ENCODE assay signal across 13 cellular contexts in the genomic region with DNA sequence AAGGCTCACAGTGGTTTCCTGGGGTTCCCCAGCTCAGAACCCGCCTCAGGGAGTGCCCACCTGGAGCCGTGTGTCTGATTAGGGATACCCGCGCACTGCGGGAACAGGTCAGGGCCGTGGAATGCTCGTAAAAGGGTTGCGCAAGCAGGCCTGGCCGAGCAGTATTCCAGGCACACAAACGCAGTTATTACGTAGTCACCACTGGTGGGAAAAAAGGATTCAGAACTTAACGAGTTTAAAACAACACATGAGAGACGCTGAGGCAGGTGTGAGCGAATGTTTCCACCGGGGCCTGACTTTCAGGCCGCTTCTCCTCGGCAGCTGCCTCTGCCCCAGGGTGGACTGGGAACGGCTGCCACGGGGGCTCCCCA. TPM values are rescaled to one million over a fixed set of nuclear protein-coding genes. Genes with fewer than 3 reads are reported as not detected.
A peak's percentile ranks its signal among the peaks of the same experiment; 100 is the strongest.
DNase-seq lines count a peak whose midpoint lies in the region; FAIRE-seq and TF ChIP-seq lines count a peak whose summit lies in the region.
"Had no signal": no experiment of that assay in that cellular context is flagged by ENCODE, and none has a peak within 500 bp of the region (broad histone marks: within the 10 kb centered on the region; RNA-seq: fewer than 3 reads in every experiment).

No MANE protein-coding gene starts in this region.

- no peak overlapping the region for H3K4me3 ChIP-seq in H1 (ENCODE audit: extremely low read depth in 1 of 4, insufficient read depth in 2 of 4, low read depth in 3 of 4, low read length in 4 of 4)
- H3K4me3 ChIP-seq: heart left ventricle had no signal

- H3K36me3 ChIP-seq in H1 (ENCODE audit: control insufficient read depth in 2 of 4, insufficient read depth in 4 of 4, low read length in 3 of 4): no peaks in the 10 kb centered on the region
- H3K36me3 ChIP-seq: heart left ventricle, neutrophil had no signal

- no peak overlapping the region for H3K4me2 ChIP-seq in H1 (ENCODE audit: insufficient read depth in 1 of 2, low read depth in 2 of 2, low read length in 2 of 2)

- H3K4me1 Mint-ChIP-seq in osteocyte (ENCODE audit: unreplicated experiment): no peaks in the 10 kb centered on the region

- no peak overlapping the region for H3K27ac Mint-ChIP-seq in osteocyte (ENCODE audit: unreplicated experiment)

- TF ChIP-seq EP300 in H1 (IDR thresholded peaks at IDR 0.05; ENCODE audit: borderline replicate concordance in 1 of 2, low read depth in 2 of 2, low read length in 2 of 2): no peak

- FAIRE-seq in H1 (lab: Jason Lieb, UNC): no peak

- CTCF ChIA-PET in H1 (lab: Charles Lee; ENCODE audit: partially characterized antibody): interaction anchor here (1.0 to 1.8 kb wide), 5 partner anchors 13 to 855 kb away, joined by 3 to 7 read pairs (median 3); no protein-coding TSS in a partner anchor

- POLR2A ChIA-PET in H1 (lab: Charles Lee; ENCODE audit: partially characterized antibody): interaction anchor here (0.7 kb wide), 1 partner anchor 47 kb away, joined by 3 read pairs; no protein-coding TSS in a partner anchor

- H3K9ac ChIP-seq in H1 (replicated peaks in 1 of 4; ENCODE audit: extremely low read depth in 1 of 4, low read depth in 3 of 4, low read length in 3 of 4): no peak overlapping the region

- no peak overlapping the region for H2BK120ac ChIP-seq in H1 (replicated peaks; ENCODE audit: low read depth, low read length)

- H3K27me3 Mint-ChIP-seq in osteocyte (ENCODE audit: unreplicated experiment): no peaks in the 10 kb centered on the region

- no peak overlapping the region for H3K23ac ChIP-seq in H1 (ENCODE audit: insufficient read length)

- H3K27me3 ChIP-seq in H1 (replicated peaks in 1 of 4; ENCODE audit: control insufficient read depth in 3 of 4, extremely low read depth in 1 of 4, insufficient read depth in 3 of 4, low read length in 3 of 4): peaks cover 0 to 14% (median 3%) of the 10 kb centered on the region in 4 experiments; a peak in 3 of 7 replicates
- H3K27me3 ChIP-seq: neutrophil had no signal

- 87% methylated on average over 16 of the region's 19 CpGs; no CpG with 5 or more reads in 1 of the 2 experiments for WGBS in H1 (ENCODE audit: extremely low coverage in 1 of 2, insufficient coverage in 1 of 2, insufficient read length in 1 of 2, insufficient replicate concordance in 2 of 2, low coverage in 1 of 2, low lambda C conversion rate in 2 of 2, missing lambda C conversion rate in 1 of 2), 2 experiments

- H2AK5ac ChIP-seq in H1 (ENCODE audit: low read depth, low read length): no peak overlapping the region

- no peak overlapping the region for H4K5ac ChIP-seq in H1 (ENCODE audit: insufficient read length, low read depth, low read length)

- H3K36me3 Mint-ChIP-seq in osteocyte (ENCODE audit: unreplicated experiment): peaks cover 4% of the 10 kb centered on the region

- no peak overlapping the region for H2BK12ac ChIP-seq in H1 (ENCODE audit: low read depth, low read length)

- no peak overlapping the region for H2BK20ac ChIP-seq in H1 (ENCODE audit: low read length)

- no peak overlapping the region for H3K4ac ChIP-seq in H1 (replicated peaks; ENCODE audit: insufficient read length, low read depth, low read length)

- no peak overlapping the region for H4K91ac ChIP-seq in H1 (replicated peaks; ENCODE audit: insufficient read length, low read length)

- no peak overlapping the region for H3K14ac ChIP-seq in H1 (ENCODE audit: insufficient read length)

- no peak overlapping the region for H4K8ac ChIP-seq in H1 (ENCODE audit: extremely low read depth, insufficient read depth, low read length)

- no peaks in the 10 kb centered on the region for H3K4me1 ChIP-seq in H1 (replicated peaks in 1 of 4; ENCODE audit: control insufficient read depth in 3 of 4, insufficient read depth in 4 of 4, low read length in 3 of 4)
- H3K4me1 ChIP-seq: heart left ventricle had no signal

- no peak for TF ChIP-seq RAD21 in H1 (IDR thresholded peaks at IDR 0.05 in 1 of 2, conservative IDR thresholded peaks at IDR 0.05 in 1 of 2; ENCODE audit: low read depth in 2 of 2, low read length in 2 of 2)

- no peak overlapping the region for H2BK5ac ChIP-seq in H1 (ENCODE audit: low read depth, low read length)

- no peaks in the 10 kb centered on the region for H3K79me1 ChIP-seq in H1 (ENCODE audit: low read depth, low read length)

- H3K9me3 Mint-ChIP-seq in osteocyte (ENCODE audit: unreplicated experiment): no peaks in the 10 kb centered on the region

- TF ChIP-seq CTCF in H1 (IDR thresholded peaks at IDR 0.05; ENCODE audit: control extremely low read depth in 1 of 3, insufficient read depth in 1 of 3, low read depth in 1 of 3, low read length in 3 of 3) (no peak), osteocyte (IDR thresholded peaks at IDR 0.05) (no peak)

- H3K9me3 ChIP-seq in H1 (ENCODE audit: insufficient read depth in 2 of 2, low read depth in 1 of 2, low read length in 1 of 2): peaks cover 0 to 2% of the 10 kb centered on the region in 2 experiments; a peak in 1 of 4 replicates
- H3K9me3 ChIP-seq: neutrophil had no signal

- H3K27ac ChIP-seq in H1 (ENCODE audit: low read depth, low read length): no peak overlapping the region
- H3K27ac ChIP-seq: heart left ventricle, neutrophil had no signal

- H3K56ac ChIP-seq in H1 (replicated peaks; ENCODE audit: insufficient read length, low read depth, low read length): no peak overlapping the region

- H3K79me2 ChIP-seq in H1 (ENCODE audit: control insufficient read depth in 1 of 2, insufficient read depth in 2 of 2, low read length in 2 of 2): no peaks in the 10 kb centered on the region

- H3K4me3 Mint-ChIP-seq in osteocyte (ENCODE audit: unreplicated experiment): no peak overlapping the region

- no peaks in the 10 kb centered on the region for H3K23me2 ChIP-seq in H1 (ENCODE audit: low read depth, low read length)

- H2BK15ac ChIP-seq in H1 (ENCODE audit: low read length): no peak overlapping the region

- no peaks in the 10 kb centered on the region for H4K20me1 ChIP-seq in H1 (replicated peaks in 1 of 2; ENCODE audit: control insufficient read depth in 1 of 2, insufficient read depth in 2 of 2, low read length in 2 of 2)

- TF ChIP-seq POLR2A in H1 (IDR thresholded peaks at IDR 0.05; ENCODE audit: control extremely low read depth in 1 of 2, low read depth in 2 of 2, low read length in 2 of 2): no peak

- no peak overlapping the region for H3K18ac ChIP-seq in H1 (ENCODE audit: extremely low read depth, low read length)

- DNase-seq in EL (peak; percentile 87), NAMALWA (ENCODE audit: low spot score) (peak; percentile 61), H1 (ENCODE audit: low read depth in 1 of 2, low spot score in 2 of 2) (no peak), renal cortical epithelial cell (ENCODE audit: low read depth) (peak; percentile 83), osteocyte (ENCODE audit: extremely low spot score, unreplicated experiment) (no peak), NCI-H446 treated with DMSO at 0.1 percent for 48 hours (lab: John Stamatoyannopoulos, UW) (no peak), ecto neural progenitor cell (ENCODE audit: low spot score) (no peak), amniotic stem cell (lab: John Stamatoyannopoulos, UW) (no peak)
- DNase-seq: activated CD4-positive, alpha-beta T cell treated with anti-CD3 and anti-CD28 coated beads, Interleukin-2, amount 50 U/mL, for 4 hours; heart left ventricle; MV-4-11; Right ventricle myocardium superior had no signal

- H2AFZ ChIP-seq in H1 (ENCODE audit: low read length): no peak overlapping the region

TF ChIP-seq in H1, 55 proteins besides CTCF, POLR2A, EP300 and RAD21:
- TF ChIP-seq SIRT6 (IDR thresholded peaks at IDR 0.05; ENCODE audit: low read length): no peak
- TF ChIP-seq CEBPB (IDR thresholded peaks at IDR 0.05; ENCODE audit: low read depth, low read length): peak; percentile 85

RNA-seq across cellular contexts. Expression of a gene that starts 18.2 kb away (rescaled TPM):
- total RNA-seq in H1 (2021; fragmentation: NEBNext Ultra II Directional; extraction: Animal tissue kit (Norgen Biotek cat#: 25700)): 0.19 TPM in 2 replicates
- 0.14 TPM in 2 replicates for polyA plus RNA-seq in H1 (2011; rRNA removed)
- polyA plus RNA-seq in H1 (2011; cell fraction: cytosol; rRNA removed): 0.12 TPM
- 0.54 TPM for polyA plus RNA-seq in H1 (2011; cell fraction: nucleus; rRNA removed)
- 0.06 to 0.16 TPM (median 0.14 TPM) in 4 replicates for polyA plus RNA-seq in H1 (2012, experiment 1 of 2)
- polyA plus RNA-seq in H1 (2012, experiment 2 of 2): 0.07 TPM
- 0.10 TPM for polyA plus RNA-seq in H1 (2013, experiment 1 of 2)
- 0.07 TPM for polyA plus RNA-seq in H1 (2013, experiment 2 of 2)
- polyA minus RNA-seq in H1 (2011; rRNA and poly(A)+ RNA removed): 0.05 and 0.16 TPM in 2 replicates
- polyA minus RNA-seq in H1 (2011; cell fraction: cytosol; rRNA and poly(A)+ RNA removed): not detected
- 0.30 TPM for polyA minus RNA-seq in H1 (2011; cell fraction: nucleus; rRNA and poly(A)+ RNA removed)
- total RNA-seq in renal cortical epithelial cell (0.05 and 0.17 TPM in 2 replicates), osteocyte (11.7 and 12.6 TPM in 2 replicates)

RNA-seq across cellular contexts. Expression of a gene that starts 32.1 kb away (rescaled TPM):
- total RNA-seq in H1 (2021; fragmentation: NEBNext Ultra II Directional; extraction: Animal tissue kit (Norgen Biotek cat#: 25700)): 29.7 and 35.4 TPM in 2 replicates
- polyA plus RNA-seq in H1 (2011; rRNA removed): 20.1 and 24.4 TPM in 2 replicates
- 24.0 TPM for polyA plus RNA-seq in H1 (2011; cell fraction: cytosol; rRNA removed)
- polyA plus RNA-seq in H1 (2011; cell fraction: nucleus; rRNA removed): 110 TPM
- polyA plus RNA-seq in H1 (2012, experiment 1 of 2): 20.2 to 27.0 TPM (median 21.6 TPM) in 4 replicates
- 14.8 TPM for polyA plus RNA-seq in H1 (2012, experiment 2 of 2)
- 12.0 TPM for polyA plus RNA-seq in H1 (2013, experiment 1 of 2)
- polyA plus RNA-seq in H1 (2013, experiment 2 of 2): 11.1 TPM
- polyA minus RNA-seq in H1 (2011; rRNA and poly(A)+ RNA removed): 24.4 and 25.4 TPM in 2 replicates
- 24.7 TPM for polyA minus RNA-seq in H1 (2011; cell fraction: cytosol; rRNA and poly(A)+ RNA removed)
- polyA minus RNA-seq in H1 (2011; cell fraction: nucleus; rRNA and poly(A)+ RNA removed): 116 TPM
- 14.6 and 20.3 TPM in 2 replicates for total RNA-seq in renal cortical epithelial cell
- total RNA-seq in osteocyte: 34.1 and 34.4 TPM in 2 replicates

RNA-seq across cellular contexts. Expression of a gene that starts 35.8 kb away (rescaled TPM):
- 0.22 and 0.25 TPM in 2 replicates for total RNA-seq in H1 (2021; fragmentation: NEBNext Ultra II Directional; extraction: Animal tissue kit (Norgen Biotek cat#: 25700))
- polyA plus RNA-seq in H1 (2011; rRNA removed): 0.08 TPM in 1 of 2 replicates, not detected in the other
- 0.05 TPM for polyA plus RNA-seq in H1 (2011; cell fraction: cytosol; rRNA removed)
- polyA plus RNA-seq in H1 (2011; cell fraction: nucleus; rRNA removed): 0.17 TPM
- polyA plus RNA-seq in H1 (2012, experiment 1 of 2): 0.13 to 0.29 TPM in 2 of 4 replicates, not detected in the others
- polyA plus RNA-seq in H1 (2012, experiment 2 of 2): 0.13 TPM
- 0.04 TPM for polyA plus RNA-seq in H1 (2013, experiment 1 of 2)
- polyA plus RNA-seq in H1 (2013, experiment 2 of 2): 0.04 TPM
- polyA minus RNA-seq in H1 (2011; rRNA and poly(A)+ RNA removed): 0.28 TPM in 1 of 2 replicates, not detected in the other
- polyA minus RNA-seq in H1 (2011; cell fraction: cytosol; rRNA and poly(A)+ RNA removed): not detected
- polyA minus RNA-seq in H1 (2011; cell fraction: nucleus; rRNA and poly(A)+ RNA removed): not detected
- not detected in 2 replicates for total RNA-seq in renal cortical epithelial cell
- 0.29 TPM in 1 of 2 replicates, not detected in the other for total RNA-seq in osteocyte

Comparison
In these comparisons a context has a peak if more than half of its experiments do, and no peak if none do; other contexts are left out.
1. DNase-seq: peak in EL (single experiment), NAMALWA (single experiment) and renal cortical epithelial cell (single experiment); none in H1 (0 of 2), osteocyte (single experiment), NCI-H446 treated with DMSO at 0.1 percent for 48 hours (single experiment), ecto neural progenitor cell (single experiment) and amniotic stem cell (single experiment).
2. RNA of a gene that starts 18.2 kb away (total RNA-seq): 11.7 to 12.6 TPM in osteocyte; 0.19 TPM in H1 and 0.05 to 0.17 TPM in renal cortical epithelial cell; every median in the first group is over 10 times any median in the second.